34 cellular contexts compared by ENCODE assay signal in genomic region chr1:91374086-91374485, GRCh38. TPM values are rescaled to one million over a fixed set of nuclear protein-coding genes. Genes with fewer than 3 reads are reported as not detected.
"Had no signal": no experiment of that assay in that cellular context is flagged by ENCODE, and none has a peak within 500 bp of the region (broad histone marks: within the 10 kb centered on the region; RNA-seq: fewer than 3 reads in every experiment).

No MANE protein-coding gene starts in this region.

- H3K4me3 ChIP-seq: K562, Peyer's patch had no signal

- H3K4me3 Mint-ChIP-seq: activated CD4-positive, alpha-beta T cell treated with anti-CD3 and anti-CD28 coated beads for 36 hours; activated CD4-positive, alpha-beta T cell treated with anti-CD3 and anti-CD28 coated beads, Interleukin-2, amount 10 ng/mL, durations not matched to agents 7 days and 5 days; activated CD8-positive, alpha-beta T cell treated with anti-CD3 and anti-CD28 coated beads, Interleukin-2, amount 10 ng/mL, durations not matched to agents 7 days and 5 days; activated T-cell treated with anti-CD3 and anti-CD28 coated beads, Interleukin-2, amount 50 U/mL, for 24 hours; brain; WTC11 had no signal

- H3K27ac Mint-ChIP-seq: activated CD4-positive, alpha-beta T cell treated with anti-CD3 and anti-CD28 coated beads for 36 hours; activated CD4-positive, alpha-beta T cell treated with anti-CD3 and anti-CD28 coated beads, Interleukin-2, amount 10 ng/mL, durations not matched to agents 7 days and 5 days; activated CD8-positive, alpha-beta T cell treated with anti-CD3 and anti-CD28 coated beads, Interleukin-2, amount 10 ng/mL, durations not matched to agents 7 days and 5 days; activated T-cell treated with anti-CD3 and anti-CD28 coated beads, Interleukin-2, amount 50 U/mL, for 24 hours; activated T-helper 2 cell treated with anti-CD3 and anti-CD28 coated beads, Interferon-gamma antibody, Interleukin-2, Interleukin-4, amounts not matched to agents 10 μg/mL and 5 μg/mL and 100 μg/mL, durations not matched to agents 14 hours and 24 hours and 36 hours; brain; WTC11 had no signal

- H3K4me1 ChIP-seq: Peyer's patch had no signal

- H3K27ac ChIP-seq: Peyer's patch had no signal

- H3K4me1 Mint-ChIP-seq: activated CD4-positive, alpha-beta T cell treated with anti-CD3 and anti-CD28 coated beads for 36 hours; activated CD4-positive, alpha-beta T cell treated with anti-CD3 and anti-CD28 coated beads, Interleukin-2, amount 10 ng/mL, durations not matched to agents 7 days and 5 days; WTC11 had no signal

- H3K27me3 Mint-ChIP-seq: activated T-cell treated with anti-CD3 and anti-CD28 coated beads, Interleukin-2, amount 50 U/mL, for 24 hours; brain had no signal

- H3K27me3 ChIP-seq: Peyer's patch had no signal

- H3K9me3 Mint-ChIP-seq: activated T-cell treated with anti-CD3 and anti-CD28 coated beads, Interleukin-2, amount 50 U/mL, for 24 hours; activated T-helper 2 cell treated with anti-CD3 and anti-CD28 coated beads, Interferon-gamma antibody, Interleukin-2, Interleukin-4, amounts not matched to agents 10 μg/mL and 5 μg/mL and 100 μg/mL, durations not matched to agents 14 hours and 24 hours and 36 hours had no signal

- ATAC-seq: activated CD4-positive, alpha-beta T cell treated with anti-CD3 and anti-CD28 coated beads for 36 hours; activated CD4-positive, CD25-positive, alpha-beta regulatory T cell treated with anti-CD3 and anti-CD28 coated beads, Interleukin-2, amount 50 U/mL, for 24 hours; activated CD8-positive, alpha-beta T cell treated with anti-CD3 and anti-CD28 coated beads, Interleukin-2, amount 10 ng/mL, durations not matched to agents 7 days and 5 days; activated naive CD4-positive, alpha-beta T cell treated with anti-CD3 and anti-CD28 coated beads, Interleukin-2, amount 50 U/mL, for 72 hours; K562; SK-N-SH treated with all-trans-retinoic acid at 6 μM for 48 hours; WTC11 had no signal

- DNase-seq: activated CD4-positive, alpha-beta T cell treated with anti-CD3 and anti-CD28 coated beads for 36 hours; activated CD4-positive, alpha-beta T cell treated with anti-CD3 and anti-CD28 coated beads, Interleukin-2, amount 10 ng/mL, durations not matched to agents 7 days and 5 days; activated CD4-positive, alpha-beta T cell treated with anti-CD3 and anti-CD28 coated beads, Interleukin-2, amount 50 U/mL, for 48 hours; activated CD8-positive, alpha-beta T cell treated with anti-CD3 and anti-CD28 coated beads, Interleukin-2, amount 10 ng/mL, durations not matched to agents 7 days and 5 days; activated gamma-delta T cell; activated naive CD4-positive, alpha-beta T cell treated with Interleukin-2 at 50 U/mL for 16 hours; activated T-cell treated with anti-CD3 and anti-CD28 coated beads, Interleukin-2, amount 50 U/mL, for 24 hours; anterior cingulate cortex; central memory CD4-positive, alpha-beta T cell; NCI-H1092 treated with DMSO at 0.1 percent for 48 hours; NCI-H1417; NCI-H187 treated with DMSO at 0.1 percent for 48 hours; NCI-H2081; NCI-H2171 treated with DMSO at 0.1 percent for 48 hours; NCI-H2227 treated with DMSO at 0.1 percent for 48 hours; NCI-H446; NCI-H510A treated with DMSO at 0.1 percent for 48 hours; NCI-H526 treated with DMSO at 0.1 percent for 48 hours; NCI-H774; Peyer's patch; RPMI8226; SHP77 treated with DMSO at 0.1 percent for 48 hours; SW 1271; T-helper 1 cell; T-helper 2 cell; T-helper 9 cell had no signal

- H3K9me3 ChIP-seq: Peyer's patch had no signal

- H3K36me3 Mint-ChIP-seq: activated naive CD4-positive, alpha-beta T cell treated with anti-CD3 and anti-CD28 coated beads, Interleukin-2, amount 50 U/mL, for 72 hours had no signal

- H3K36me3 ChIP-seq: Peyer's patch had no signal

RNA-seq across cellular contexts. Expression of gene HFM1, which starts 30.6 kb away (rescaled TPM):
- total RNA-seq: activated CD4-positive, alpha-beta T cell treated with anti-CD3 and anti-CD28 coated beads for 36 hours; activated CD4-positive, alpha-beta T cell treated with anti-CD3 and anti-CD28 coated beads, Interleukin-2, amount 10 ng/mL, durations not matched to agents 7 days and 5 days; activated CD8-positive, alpha-beta T cell treated with anti-CD3 and anti-CD28 coated beads, Interleukin-2, amount 10 ng/mL, durations not matched to agents 7 days and 5 days; activated naive CD4-positive, alpha-beta T cell treated with anti-CD3 and anti-CD28 coated beads, Interleukin-2, amount 50 U/mL, for 72 hours; activated T-helper 2 cell treated with anti-CD3 and anti-CD28 coated beads, Interferon-gamma antibody, Interleukin-2, Interleukin-4, amounts not matched to agents 10 μg/mL and 5 μg/mL and 100 μg/mL, durations not matched to agents 14 hours and 24 hours and 36 hours; bronchial epithelial cell; Peyer's patch had no signal
